ENCODE assay signal across 8 cellular contexts in genomic region chrX:129360175-129360574, GRCh38.
DNase-seq lines count a peak whose midpoint lies in the region; ATAC-seq and TF ChIP-seq lines count a peak whose summit lies in the region.

No MANE protein-coding gene starts in this region.

- no peaks in the 10 kb centered on the region for H3K27me3 Mint-ChIP-seq in activated CD8-positive, alpha-beta T cell treated with anti-CD3 and anti-CD28 coated beads, Interleukin-2, amount 10 ng/mL, durations not matched to agents 7 days and 5 days (ENCODE audit: low read depth)

- no peak overlapping the region for H3K4me3 Mint-ChIP-seq in activated CD8-positive, alpha-beta T cell treated with anti-CD3 and anti-CD28 coated beads, Interleukin-2, amount 10 ng/mL, durations not matched to agents 7 days and 5 days

- no peak overlapping the region for H3K27ac Mint-ChIP-seq in activated CD8-positive, alpha-beta T cell treated with anti-CD3 and anti-CD28 coated beads, Interleukin-2, amount 10 ng/mL, durations not matched to agents 7 days and 5 days

- no peaks in the 10 kb centered on the region for H3K36me3 Mint-ChIP-seq in activated CD8-positive, alpha-beta T cell treated with anti-CD3 and anti-CD28 coated beads, Interleukin-2, amount 10 ng/mL, durations not matched to agents 7 days and 5 days (ENCODE audit: low read depth)

- TF ChIP-seq CTCF in fibroblast of villous mesenchyme (IDR thresholded peaks at IDR 0.05; ENCODE audit: insufficient read depth, low read depth, low read length) = peak; percentile 52

- CTCF ChIA-PET in activated CD8-positive, alpha-beta T cell treated with anti-CD3 and anti-CD28 coated beads, Interleukin-2, amount 10 ng/mL, durations not matched to agents 7 days and 5 days (lab: Charles Lee) = no interaction called here

- POLR2A ChIA-PET in activated CD8-positive, alpha-beta T cell treated with anti-CD3 and anti-CD28 coated beads, Interleukin-2, amount 10 ng/mL, durations not matched to agents 7 days and 5 days (lab: Charles Lee) = no interaction called here

- no peaks in the 10 kb centered on the region for H3K4me1 Mint-ChIP-seq in activated CD8-positive, alpha-beta T cell treated with anti-CD3 and anti-CD28 coated beads, Interleukin-2, amount 10 ng/mL, durations not matched to agents 7 days and 5 days (ENCODE audit: low read depth)

- no peaks in the 10 kb centered on the region for H3K9me3 Mint-ChIP-seq in activated CD8-positive, alpha-beta T cell treated with anti-CD3 and anti-CD28 coated beads, Interleukin-2, amount 10 ng/mL, durations not matched to agents 7 days and 5 days (ENCODE audit: insufficient read depth)

- H3K4me3 ChIP-seq in fibroblast of villous mesenchyme (ENCODE audit: low read depth, low read length) = no peak overlapping the region

- DNase-seq in CMK (ENCODE audit: low read depth) = peak; percentile 21
- DNase-seq in NCI-H345 treated with DMSO at 0.1 percent for 48 hours (lab: John Stamatoyannopoulos, UW; ENCODE audit: unreplicated experiment) = peak; percentile 1
- DNase-seq in activated CD8-positive, alpha-beta T cell treated with anti-CD3 and anti-CD28 coated beads, Interleukin-2, amount 10 ng/mL, durations not matched to agents 7 days and 5 days = peak; percentile 50
- peak; percentile 45 for DNase-seq in fibroblast of villous mesenchyme (ENCODE audit: low read depth)
- peak; percentile 22 for DNase-seq in pulmonary artery endothelial cell (ENCODE audit: low read depth, low spot score)

- ATAC-seq in GM18867 (IDR thresholded peaks at IDR 0.05; ENCODE audit: unreplicated experiment) (peak; percentile 90), HG03095 (IDR thresholded peaks at IDR 0.05; ENCODE audit: unreplicated experiment) (peak; percentile 97), GM19452 (IDR thresholded peaks at IDR 0.05; ENCODE audit: unreplicated experiment) (no peak)
- ATAC-seq in activated CD8-positive, alpha-beta T cell treated with anti-CD3 and anti-CD28 coated beads, Interleukin-2, amount 10 ng/mL, durations not matched to agents 7 days and 5 days = peak; percentile 53
